In genomic region chr15:90402806-90403205, GRCh38 we compare ENCODE assay signal across 2 cellular contexts.
TF ChIP-seq lines count a peak whose summit lies in the region.

No MANE protein-coding gene starts in this region.

TF ChIP-seq in A549, 52 proteins besides CTCF, POLR2A, EP300 and RAD21:
- no peak for TF ChIP-seq ZSCAN20 (CRISPR knock-in tag; IDR thresholded peaks at IDR 0.05)

TF ChIP-seq in endothelial cell of umbilical vein, 7 proteins besides CTCF, POLR2A, EP300 and RAD21:
- TF ChIP-seq, protein P1, sequence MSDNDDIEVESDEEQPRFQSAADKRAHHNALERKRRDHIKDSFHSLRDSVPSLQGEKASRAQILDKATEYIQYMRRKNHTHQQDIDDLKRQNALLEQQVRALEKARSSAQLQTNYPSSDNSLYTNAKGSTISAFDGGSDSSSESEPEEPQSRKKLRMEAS (IDR thresholded peaks at IDR 0.05; ENCODE audit: insufficient read depth, insufficient read length): no peak
- TF ChIP-seq EZH2 (IDR thresholded peaks at IDR 0.05; ENCODE audit: borderline replicate concordance, low read depth, low read length, severe bottlenecking): no peak
- TF ChIP-seq FOS (IDR thresholded peaks at IDR 0.05; ENCODE audit: borderline replicate concordance, insufficient read depth, low read length): no peak
- TF ChIP-seq POLR2AphosphoS5 (IDR thresholded peaks at IDR 0.05; ENCODE audit: insufficient read depth, low read depth, low read length): no peak
- no peak for TF ChIP-seq MYC (IDR thresholded peaks at IDR 0.05; ENCODE audit: low read depth, low read length)
- no peak for TF ChIP-seq JUN (IDR thresholded peaks at IDR 0.05; ENCODE audit: borderline replicate concordance, insufficient read depth, insufficient read length, low read depth)
- TF ChIP-seq GATA2 (IDR thresholded peaks at IDR 0.05; ENCODE audit: insufficient read depth, insufficient read length, low read depth, low read length): no peak
